ENCODE assay signal across 28 cellular contexts in genomic region chr3:29537889-29538609, GRCh38.
DNase-seq lines count a peak whose midpoint lies in the region; ATAC-seq and TF ChIP-seq lines count a peak whose summit lies in the region.
"Had no signal": no experiment of that assay in that cellular context is flagged by ENCODE, and none has a peak within 500 bp of the region (broad histone marks: within the 10 kb centered on the region; RNA-seq: fewer than 3 reads in every experiment).

No MANE protein-coding gene starts in this region.

- TF ChIP-seq CTCF in PC-3 (conservative IDR thresholded peaks at IDR 0.05; ENCODE audit: low read depth, low read length) (no peak), GM23338 (conservative IDR thresholded peaks at IDR 0.05; ENCODE audit: low read depth in 2 of 2) (no peak), spleen (IDR thresholded peaks at IDR 0.05 in 8 of 11, conservative IDR thresholded peaks at IDR 0.05 in 3 of 11) (no peak)

- H3K9me2 ChIP-seq in PC-3 (replicated peaks; ENCODE audit: low read length) (no peaks in the 10 kb centered on the region), GM23338 (ENCODE audit: insufficient read depth) (no peaks in the 10 kb centered on the region)

- no peak for TF ChIP-seq POLR2A in spleen (IDR thresholded peaks at IDR 0.05)

- H3K36me3 Mint-ChIP-seq in GM23338 (ENCODE audit: low read depth) = no peaks in the 10 kb centered on the region
- H3K36me3 Mint-ChIP-seq: activated naive CD8-positive, alpha-beta T cell had no signal

- H3K27ac ChIP-seq in PC-3 (ENCODE audit: low read length) (no peak overlapping the region), GM23338 (ENCODE audit: low read depth) (no peak overlapping the region), spleen (peak overlapping the region in 1 of 8 donors; percentile 3)
- H3K27ac ChIP-seq: C4-2B, hepatocyte, neutrophil, RWPE1 had no signal

- H3K9me3 ChIP-seq in PC-3 (ENCODE audit: low read length) (no peaks in the 10 kb centered on the region), spleen (no peaks in the 10 kb centered on the region)
- H3K9me3 ChIP-seq: Caco-2, neutrophil, tibial nerve had no signal

- H3K36me3 ChIP-seq in PC-3 (ENCODE audit: low read depth, low read length) = no peaks in the 10 kb centered on the region
- H3K36me3 ChIP-seq in GM23338 (ENCODE audit: insufficient read depth) = no peaks in the 10 kb centered on the region
- H3K36me3 ChIP-seq in spleen = no peaks in the 10 kb centered on the region
- H3K36me3 ChIP-seq: neutrophil, tibial nerve had no signal

- DNase-seq in EH (ENCODE audit: low read depth) (peak; percentile 14), PC-3 (peak; percentile 52), fibroblast of gingiva (ENCODE audit: low read depth) (peak; percentile 77), sciatic nerve (ENCODE audit: low spot score) (no peak), GM23338 (ENCODE audit: low spot score) (no peak), spleen (no peak), NCI-H524 treated with DMSO at 0.1 percent for 48 hours (lab: John Stamatoyannopoulos, UW) (no peak)
- DNase-seq: activated CD4-positive, alpha-beta T cell treated with anti-CD3 and anti-CD28 coated beads for 36 hours; activated CD8-positive, alpha-beta T cell treated with anti-CD3 and anti-CD28 coated beads, Interleukin-2, amount 10 ng/mL, durations not matched to agents 7 days and 5 days; activated effector memory CD4-positive, alpha-beta T cell treated with Interleukin-2 at 50 U/mL for 16 hours; aorta; Caco-2; DMS79; foreskin melanocyte; KG1; left colon; NCI-H1436 treated with DMSO at 0.1 percent for 48 hours; NCI-H774; stimulated activated naive CD8-positive, alpha-beta T cell treated with anti-CD3 and anti-CD28 coated beads, Interleukin-15, Interleukin-2, amounts not matched to agents 100 U/mL and 50 U/mL, for 24 hours had no signal

- ATAC-seq in PC-3 (peak; percentile 75), sciatic nerve (peak; percentile 49), GM23338 (no peak)
- ATAC-seq: activated CD4-positive, alpha-beta T cell treated with anti-CD3 and anti-CD28 coated beads for 36 hours; activated CD8-positive, alpha-beta T cell treated with anti-CD3 and anti-CD28 coated beads, Interleukin-2, amount 10 ng/mL, durations not matched to agents 7 days and 5 days; HCT116; left colon; stimulated activated naive CD8-positive, alpha-beta T cell treated with anti-CD3 and anti-CD28 coated beads, Interleukin-15, Interleukin-2, amounts not matched to agents 100 U/mL and 50 U/mL, for 24 hours had no signal

- H3K9ac ChIP-seq in PC-3 (ENCODE audit: low read length) = no peak overlapping the region

- WGBS in spleen, 5 donors = 39 to 49% (median 46%) methylated on average over 5 of the region's 5 CpGs

- H3K27ac Mint-ChIP-seq in GM23338 = no peak overlapping the region
- H3K27ac Mint-ChIP-seq: activated CD4-positive, alpha-beta T cell treated with anti-CD3 and anti-CD28 coated beads for 36 hours; activated CD8-positive, alpha-beta T cell treated with anti-CD3 and anti-CD28 coated beads, Interleukin-2, amount 10 ng/mL, durations not matched to agents 7 days and 5 days; activated naive CD8-positive, alpha-beta T cell; T-helper 2 cell treated with Interferon-gamma antibody and Interleukin-4, amounts not matched to agents 5 μg/mL and 100 μg/mL, for 36 hours had no signal

- intact Hi-C loops in PC-3 (cut with micrococcal nuclease) (no loop called here), sciatic nerve (cut with DNase I) (no loop called here), spleen (cut with DNase I; ENCODE audit: low total_unique reads) (no loop called here)

- H2AFZ ChIP-seq in PC-3 (ENCODE audit: low read length) = no peak overlapping the region
- H2AFZ ChIP-seq in GM23338 = no peak overlapping the region
- H2AFZ ChIP-seq: hepatocyte had no signal

- no TSS peak for BruUV-seq in PC-3 (replicated peaks; lab: Mats Ljungman, UMichigan)

- no peak overlapping the region for H3K4me3 Mint-ChIP-seq in GM23338
- H3K4me3 Mint-ChIP-seq: activated CD4-positive, alpha-beta T cell treated with anti-CD3 and anti-CD28 coated beads for 36 hours; activated CD8-positive, alpha-beta T cell treated with anti-CD3 and anti-CD28 coated beads, Interleukin-2, amount 10 ng/mL, durations not matched to agents 7 days and 5 days; activated naive CD8-positive, alpha-beta T cell; central memory CD8-positive, alpha-beta T cell; T-helper 2 cell treated with Interferon-gamma antibody and Interleukin-4, amounts not matched to agents 5 μg/mL and 100 μg/mL, for 36 hours had no signal

- no peaks in the 10 kb centered on the region for H3K9me3 Mint-ChIP-seq in GM23338
- H3K9me3 Mint-ChIP-seq: T-helper 2 cell treated with Interferon-gamma antibody and Interleukin-4, amounts not matched to agents 5 μg/mL and 100 μg/mL, for 36 hours had no signal

- H3K4me1 Mint-ChIP-seq in GM23338 = peaks cover 5% of the 10 kb centered on the region; the same call in 2 of the 3 replicates
- H3K4me1 Mint-ChIP-seq: activated CD4-positive, alpha-beta T cell treated with anti-CD3 and anti-CD28 coated beads for 36 hours; central memory CD8-positive, alpha-beta T cell had no signal

- POLR2A ChIA-PET in PC-3 (lab: Charles Lee; ENCODE audit: unreplicated experiment) = no interaction called here

- peak overlapping the region; percentile 5; the same call in 1 of the 2 replicates for H3K4me2 ChIP-seq in PC-3 (ENCODE audit: low read length)
- no peak overlapping the region for H3K4me2 ChIP-seq in GM23338
- H3K4me2 ChIP-seq: hepatocyte had no signal

- H3K4me1 ChIP-seq in PC-3 (ENCODE audit: insufficient read depth, low read length) (peaks cover 7% of the 10 kb centered on the region), GM23338 (ENCODE audit: insufficient read depth) (no peaks in the 10 kb centered on the region), spleen (peaks cover 0 to 2% (median 0%) of the 10 kb centered on the region in 6 donors)

- CTCF ChIA-PET in PC-3 (lab: Charles Lee) = no interaction called here

- H3K27me3 ChIP-seq in PC-3 (ENCODE audit: low read length) = no peaks in the 10 kb centered on the region
- H3K27me3 ChIP-seq in GM23338 (ENCODE audit: insufficient read depth) = no peaks in the 10 kb centered on the region
- no peaks in the 10 kb centered on the region for H3K27me3 ChIP-seq in spleen (replicated peaks in 1 of 7)
- H3K27me3 ChIP-seq: hepatocyte, neutrophil, tibial nerve had no signal

- H3K4me3 ChIP-seq in PC-3 (ENCODE audit: low read length) (no peak overlapping the region), GM23338 (no peak overlapping the region), spleen (no peak overlapping the region)
- H3K4me3 ChIP-seq: hepatocyte, tibial nerve had no signal

- H3F3A ChIP-seq in PC-3 (ENCODE audit: low read length, unreplicated experiment) (no peaks in the 10 kb centered on the region), GM23338 (replicated peaks; ENCODE audit: low read depth) (no peaks in the 10 kb centered on the region)

- no peaks in the 10 kb centered on the region for H4K20me1 ChIP-seq in PC-3 (ENCODE audit: low read length)
- no peaks in the 10 kb centered on the region for H4K20me1 ChIP-seq in GM23338 (replicated peaks; ENCODE audit: insufficient read depth)

- H3K79me2 ChIP-seq in PC-3 (ENCODE audit: low read length) = no peaks in the 10 kb centered on the region
- no peaks in the 10 kb centered on the region for H3K79me2 ChIP-seq in GM23338 (replicated peaks; ENCODE audit: insufficient read depth)
- H3K79me2 ChIP-seq: hepatocyte had no signal

- H3K27me3 Mint-ChIP-seq in GM23338 (ENCODE audit: insufficient read depth, low read depth, poor library complexity) = peaks cover 3% of the 10 kb centered on the region
- H3K27me3 Mint-ChIP-seq: activated CD4-positive, alpha-beta T cell treated with anti-CD3 and anti-CD28 coated beads for 36 hours; activated naive CD8-positive, alpha-beta T cell; central memory CD8-positive, alpha-beta T cell had no signal

TF ChIP-seq in GM23338, 12 proteins besides CTCF, POLR2A, EP300 and RAD21 (continues in another document):
- TF ChIP-seq JUNB (IDR thresholded peaks at IDR 0.05; ENCODE audit: unreplicated experiment) = no peak

Comparison
In these comparisons a context has a peak if more than half of its experiments do, and no peak if none do; other contexts are left out.
1. DNase-seq: peak in EH (single experiment), PC-3 (single experiment) and fibroblast of gingiva (single experiment); none in sciatic nerve (single experiment), GM23338 (single experiment), spleen (single experiment) and NCI-H524 treated with DMSO at 0.1 percent for 48 hours (single experiment).